ENCODE assay signal across 8 cellular contexts in the genomic region with DNA sequence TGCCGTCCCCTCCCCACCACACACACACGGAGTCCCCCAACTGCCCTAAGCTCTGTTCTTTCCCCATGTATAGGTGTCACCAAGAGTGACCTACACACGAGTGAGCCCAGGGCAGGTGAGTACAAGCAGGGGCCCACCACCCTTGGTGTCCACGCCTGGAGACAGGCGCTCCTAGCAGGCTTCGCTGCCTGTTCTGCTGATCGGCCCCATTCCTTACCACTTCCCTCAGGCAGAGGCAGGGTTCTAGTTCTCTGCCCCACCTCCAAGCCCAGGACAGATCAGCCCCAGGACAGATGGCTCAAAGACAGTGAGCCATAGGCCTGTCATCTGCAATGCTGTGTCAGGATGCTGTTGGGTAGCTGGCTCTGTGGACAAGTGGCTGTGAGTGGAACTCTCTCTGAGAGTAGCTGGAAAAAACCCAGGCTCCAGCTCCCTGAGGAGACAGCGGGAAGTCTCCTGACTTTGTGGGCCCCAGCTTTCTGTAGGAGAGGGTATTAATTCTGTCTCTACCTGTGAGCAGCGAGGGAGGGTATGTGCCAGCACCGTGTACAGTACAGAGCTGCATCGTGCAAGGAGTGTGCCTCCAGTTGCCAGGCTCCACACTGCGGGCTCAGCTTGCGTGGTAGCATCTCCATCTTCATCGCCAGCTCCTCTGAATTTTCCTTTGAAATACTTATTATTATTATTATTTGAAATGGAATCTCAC. TPM values are rescaled to one million over a fixed set of nuclear protein-coding genes. Genes with fewer than 3 reads are reported as not detected.
DNase-seq lines count a peak whose midpoint lies in the region; ATAC-seq, FAIRE-seq and TF ChIP-seq lines count a peak whose summit lies in the region.

No MANE protein-coding gene starts in this region.

- ATAC-seq in HG02678 (IDR thresholded peaks at IDR 0.05; ENCODE audit: unreplicated experiment) = no peak

- H3K36me3 ChIP-seq in MG63 = peaks cover 10% of the 10 kb centered on the region

- H3K27ac Mint-ChIP-seq in CD14-positive monocyte = peak overlapping the region in 4 of 7 donors; percentile 33 to 46 (median 46)

- no peaks in the 10 kb centered on the region for H3K9me3 ChIP-seq in MG63

- H3K36me3 Mint-ChIP-seq in CD14-positive monocyte = peaks cover 20 to 25% of the 10 kb centered on the region in 2 donors

- no peaks in the 10 kb centered on the region for H3K9me3 Mint-ChIP-seq in CD14-positive monocyte

- intact Hi-C loops in CD14-positive monocyte (cut with micrococcal nuclease) = loop anchor here (10.0 kb wide), 2 partner anchors 45 to 205 kb away; no protein-coding TSS in a partner anchor

- no peaks in the 10 kb centered on the region for H3K27me3 ChIP-seq in MG63

- peaks cover 0 to 7% (median 2%) of the 10 kb centered on the region in 3 donors for H3K27me3 Mint-ChIP-seq in CD14-positive monocyte (ENCODE audit: low read depth in 3 of 3)

- TF ChIP-seq CTCF in CD14-positive monocyte (IDR thresholded peaks at IDR 0.05) (no peak), choroid plexus epithelial cell (conservative IDR thresholded peaks at IDR 0.05; ENCODE audit: low read depth, low read length) (no peak)

- peak overlapping the region; percentile 85 to 89 for H3K4me3 Mint-ChIP-seq in CD14-positive monocyte

- H3K4me1 Mint-ChIP-seq in CD14-positive monocyte = peaks cover 33% of the 10 kb centered on the region

- peak overlapping the region; percentile 64 for H3K4me3 ChIP-seq in MG63
- peak overlapping the region; percentile 74 for H3K4me3 ChIP-seq in choroid plexus epithelial cell (ENCODE audit: low read depth, low read length)

- no peak for DNase-seq in CD14-positive monocyte (ENCODE audit: low spot score)
- peak; percentile 35 for DNase-seq in MG63
- DNase-seq in choroid plexus epithelial cell (ENCODE audit: low read depth) = no peak
- peak; percentile 46 for DNase-seq in myocyte (ENCODE audit: low read depth)
- no peak for DNase-seq in A172 (ENCODE audit: low spot score)
- no peak for DNase-seq in RCC 7860 (ENCODE audit: low spot score)
- no peak for DNase-seq in cerebellar cortex (ENCODE audit: low spot score)

- no peak for FAIRE-seq in RCC 7860 (lab: Jason Lieb, UNC)

RNA-seq across cellular contexts. Expression of a gene that starts 0.9 kb away (rescaled TPM):
- polyA plus RNA-seq in CD14-positive monocyte = 10 to 100 TPM in 1 of 2 donors, 1 to 10 TPM in 1; 9.4 to 14.4 TPM
- 28.6 and 48.8 TPM in 2 replicates for total RNA-seq in MG63 (2014; rRNA removed; shearing (Covaris generic); ENCODE audit: low replicate concordance)
- total RNA-seq in myocyte = 44.3 and 46.7 TPM in 2 replicates
- 38.4 TPM for polyA plus RNA-seq in myocyte (2012)
- total RNA-seq in A172 (2014; rRNA removed; shearing (Covaris generic)) = 64.1 and 68.5 TPM in 2 replicates

RNA-seq across cellular contexts. Expression of a gene that starts 2.6 kb away (rescaled TPM):
- 1 to 10 TPM; 3.1 to 3.6 TPM for polyA plus RNA-seq in CD14-positive monocyte
- total RNA-seq in MG63 (2014; rRNA removed; shearing (Covaris generic); ENCODE audit: low replicate concordance) = 7.8 and 8.9 TPM in 2 replicates
- total RNA-seq in myocyte = 7.9 and 8.5 TPM in 2 replicates
- polyA plus RNA-seq in myocyte (2012) = 7.7 TPM
- 11.6 and 11.7 TPM in 2 replicates for total RNA-seq in A172 (2014; rRNA removed; shearing (Covaris generic))

RNA-seq across cellular contexts. Expression of a gene that starts 20.1 kb away (rescaled TPM):
- 1 to 10 TPM; 3.1 to 4.4 TPM for polyA plus RNA-seq in CD14-positive monocyte
- 17.1 and 36.4 TPM in 2 replicates for total RNA-seq in MG63 (2014; rRNA removed; shearing (Covaris generic); ENCODE audit: low replicate concordance)
- 64.7 and 71.2 TPM in 2 replicates for total RNA-seq in myocyte
- polyA plus RNA-seq in myocyte (2012) = 37.5 TPM
- total RNA-seq in A172 (2014; rRNA removed; shearing (Covaris generic)) = 51.8 and 53.2 TPM in 2 replicates

RNA-seq across cellular contexts. Expression of a gene that starts 23.5 kb away (rescaled TPM):
- polyA plus RNA-seq in CD14-positive monocyte = not detected
- total RNA-seq in MG63 (2014; rRNA removed; shearing (Covaris generic); ENCODE audit: low replicate concordance) = 12.1 and 15.7 TPM in 2 replicates
- total RNA-seq in myocyte = 29.1 and 41.2 TPM in 2 replicates
- 13.0 TPM for polyA plus RNA-seq in myocyte (2012)
- 17.6 and 21.8 TPM in 2 replicates for total RNA-seq in A172 (2014; rRNA removed; shearing (Covaris generic))

RNA-seq across cellular contexts. Expression of a gene that starts 53.3 kb away (rescaled TPM):
- polyA plus RNA-seq in CD14-positive monocyte = not detected
- total RNA-seq in MG63 (2014; rRNA removed; shearing (Covaris generic); ENCODE audit: low replicate concordance) = 1.2 TPM in 1 of 2 replicates, not detected in the other
- total RNA-seq in myocyte = 254 and 269 TPM in 2 replicates
- 102 TPM for polyA plus RNA-seq in myocyte (2012)
- total RNA-seq in A172 (2014; rRNA removed; shearing (Covaris generic)) = 12.2 and 14.8 TPM in 2 replicates

Comparison
In these comparisons a context has a peak if more than half of its experiments do, and no peak if none do; other contexts are left out.
1. DNase-seq: peak in MG63 (single experiment) and myocyte (single experiment); none in CD14-positive monocyte (single experiment), choroid plexus epithelial cell (single experiment), A172 (single experiment), RCC 7860 (single experiment) and cerebellar cortex (single experiment).